Comparison of ENCODE assay signal across 8 cellular contexts in genomic region chr2:186588940-186589732, GRCh38. TPM values are rescaled to one million over a fixed set of nuclear protein-coding genes. Genes with fewer than 3 reads are reported as not detected.
DNase-seq lines count a peak whose midpoint lies in the region; ATAC-seq, FAIRE-seq and TF ChIP-seq lines count a peak whose summit lies in the region.

No MANE protein-coding gene starts in this region.

- H3K27me3 ChIP-seq in GM23248 (replicated peaks; ENCODE audit: insufficient read depth) = no peaks in the 10 kb centered on the region
- peaks cover 5% of the 10 kb centered on the region; the same call in 1 of the 2 replicates for H3K27me3 ChIP-seq in iPS-20b (ENCODE audit: insufficient read depth, low read length)

- no peaks in the 10 kb centered on the region for H4K20me1 ChIP-seq in GM23248 (ENCODE audit: insufficient read depth)

- in situ Hi-C loops in GM23248 (cut with MboI) = no loop called here

- H3K4me3 Mint-ChIP-seq in activated T-helper 17 cell treated with anti-CD3 and anti-CD28 coated beads, Interleukin-2, amount 50 U/mL, for 72 hours = peak overlapping the region; percentile 86
- peak overlapping the region; percentile 77 to 89 for H3K4me3 Mint-ChIP-seq in stimulated activated naive CD8-positive, alpha-beta T cell treated with anti-CD3 and anti-CD28 coated beads, Interleukin-15, amount 100 ng/mL, for 72 hours

- DNase-seq in A549 (ENCODE audit: low read depth in 1 of 2, low spot score in 1 of 2) = no peak
- DNase-seq in GM23248 = peak; percentile 39
- peak in 1 of 2 donors; percentile 5 for DNase-seq in stimulated activated naive CD8-positive, alpha-beta T cell treated with anti-CD3 and anti-CD28 coated beads, Interleukin-15, amount 100 ng/mL, for 72 hours
- DNase-seq in NCI-H510A (lab: John Stamatoyannopoulos, UW) = no peak
- DNase-seq in nucleus accumbens (lab: John Stamatoyannopoulos, UW) = no peak

- H3K27ac Mint-ChIP-seq in activated T-helper 17 cell treated with anti-CD3 and anti-CD28 coated beads, Interleukin-2, amount 50 U/mL, for 72 hours = peak overlapping the region; percentile 83
- H3K27ac Mint-ChIP-seq in stimulated activated naive CD8-positive, alpha-beta T cell treated with anti-CD3 and anti-CD28 coated beads, Interleukin-15, amount 100 ng/mL, for 72 hours = peak overlapping the region; percentile 84 to 94

- 0 out of 2 replicates have a peak, but pooled peaks cover 3% of the 10 kb centered on the region for H3F3A ChIP-seq in GM23248 (ENCODE audit: insufficient read depth)

- no peak for TF ChIP-seq POLR2A in A549 (IDR thresholded peaks at IDR 0.05; ENCODE audit: low read length)

- peak overlapping the region; percentile 85 for H3K9ac ChIP-seq in GM23248
- H3K9ac ChIP-seq in iPS-20b (ENCODE audit: low read depth, low read length) = peak overlapping the region; percentile 92

- H3K27ac ChIP-seq in A549 = peak overlapping the region; percentile 97
- peak overlapping the region; percentile 78 for H3K27ac ChIP-seq in GM23248
- no peak overlapping the region for H3K27ac ChIP-seq in iPS-20b (ENCODE audit: low read length)

- no peaks in the 10 kb centered on the region for H3K36me3 ChIP-seq in GM23248 (ENCODE audit: low read depth)
- no peaks in the 10 kb centered on the region for H3K36me3 ChIP-seq in iPS-20b (ENCODE audit: insufficient read depth, low read depth, low read length)

- peak overlapping the region; percentile 95 for H3K4me3 ChIP-seq in A549
- H3K4me3 ChIP-seq in GM23248 = peak overlapping the region; percentile 92
- H3K4me3 ChIP-seq in iPS-20b (ENCODE audit: low read length) = peak overlapping the region; percentile 97

- TF ChIP-seq EP300 in A549 (IDR thresholded peaks at IDR 0.05) = no peak

- TF ChIP-seq RAD21 in A549 (conservative IDR thresholded peaks at IDR 0.05 in 1 of 2, IDR thresholded peaks at IDR 0.05 in 1 of 2) = no peak

- H3K9me3 ChIP-seq in A549 = no peaks in the 10 kb centered on the region
- H3K9me3 ChIP-seq in GM23248 (ENCODE audit: low read depth) = no peaks in the 10 kb centered on the region
- no peaks in the 10 kb centered on the region for H3K9me3 ChIP-seq in iPS-20b (ENCODE audit: insufficient read depth, low read depth, low read length)

- peaks cover 6% of the 10 kb centered on the region for H3K4me1 Mint-ChIP-seq in activated T-helper 17 cell treated with anti-CD3 and anti-CD28 coated beads, Interleukin-2, amount 50 U/mL, for 72 hours
- peaks cover 18% of the 10 kb centered on the region for H3K4me1 Mint-ChIP-seq in stimulated activated naive CD8-positive, alpha-beta T cell treated with anti-CD3 and anti-CD28 coated beads, Interleukin-15, amount 100 ng/mL, for 72 hours

- no peak for TF ChIP-seq CTCF in A549 (IDR thresholded peaks at IDR 0.05)

- CTCF ChIA-PET in A549 (lab: Yijun Ruan, JAX) = interaction anchor here (0.8 to 2.7 kb wide), 12 partner anchors 10 to 85 kb away, joined by 3 to 14 read pairs (median 5); no protein-coding TSS in a partner anchor

- no peak for ATAC-seq in A549
- no peak for ATAC-seq in activated T-helper 17 cell treated with anti-CD3 and anti-CD28 coated beads, Interleukin-2, amount 50 U/mL, for 72 hours (replicated peaks)
- no peak for ATAC-seq in stimulated activated naive CD8-positive, alpha-beta T cell treated with anti-CD3 and anti-CD28 coated beads, Interleukin-15, amount 100 ng/mL, for 72 hours
- no peak for ATAC-seq in GM19463 (IDR thresholded peaks at IDR 0.05; ENCODE audit: unreplicated experiment)

- FAIRE-seq in A549 (lab: Jason Lieb, UNC) = no peak

- H3K27me3 Mint-ChIP-seq in activated T-helper 17 cell treated with anti-CD3 and anti-CD28 coated beads, Interleukin-2, amount 50 U/mL, for 72 hours = peaks cover 4% of the 10 kb centered on the region
- H3K27me3 Mint-ChIP-seq in stimulated activated naive CD8-positive, alpha-beta T cell treated with anti-CD3 and anti-CD28 coated beads, Interleukin-15, amount 100 ng/mL, for 72 hours = no peaks in the 10 kb centered on the region

- H3K4me2 ChIP-seq in A549 (peak overlapping the region; percentile 86), GM23248 (ENCODE audit: unreplicated experiment) (peak overlapping the region; percentile 98)

- H3K79me2 ChIP-seq in GM23248 (ENCODE audit: insufficient read depth) = peaks cover 52% of the 10 kb centered on the region

- no peaks in the 10 kb centered on the region for H3K36me3 Mint-ChIP-seq in activated T-helper 17 cell treated with anti-CD3 and anti-CD28 coated beads, Interleukin-2, amount 50 U/mL, for 72 hours (ENCODE audit: low read depth)

- H3K9me2 ChIP-seq in GM23248 (ENCODE audit: insufficient read depth) = no peaks in the 10 kb centered on the region

- no peaks in the 10 kb centered on the region for H3K9me3 Mint-ChIP-seq in activated T-helper 17 cell treated with anti-CD3 and anti-CD28 coated beads, Interleukin-2, amount 50 U/mL, for 72 hours
- H3K9me3 Mint-ChIP-seq in stimulated activated naive CD8-positive, alpha-beta T cell treated with anti-CD3 and anti-CD28 coated beads, Interleukin-15, amount 100 ng/mL, for 72 hours = no peaks in the 10 kb centered on the region

- H2AFZ ChIP-seq in GM23248 = peak overlapping the region; percentile 99

- H3K4me1 ChIP-seq in A549 (peaks cover 33% of the 10 kb centered on the region), GM23248 (ENCODE audit: insufficient read depth) (peaks cover 22% of the 10 kb centered on the region), iPS-20b (ENCODE audit: insufficient read depth, low read length) (peaks cover 20% of the 10 kb centered on the region; the same call in 1 of the 2 replicates)

- WGBS in A549 (ENCODE audit: missing lambda C conversion rate) = 13% methylated on average over 22 of the region's 22 CpGs
- 10 to 13% methylated on average over 22 of the region's 22 CpGs for WGBS in GM23248 (ENCODE audit: low coverage in 1 of 2, low lambda C conversion rate in 2 of 2, missing lambda C conversion rate in 2 of 2), 2 experiments

- POLR2A ChIA-PET in A549 (lab: Yijun Ruan, JAX) = interaction anchor here (0.6 to 2.2 kb wide), 24 partner anchors 10 to 103 kb away, joined by 3 to 41 read pairs (median 6); partner anchors contain the start of gene ZC3H15

TF ChIP-seq in A549, 52 proteins besides CTCF, POLR2A, EP300 and RAD21:
- TF ChIP-seq POLR2AphosphoS2 (conservative IDR thresholded peaks at IDR 0.05; ENCODE audit: low read length) = no peak
- TF ChIP-seq HEYL (CRISPR knock-in tag; IDR thresholded peaks at IDR 0.05) = no peak
- no peak for TF ChIP-seq MAZ (IDR thresholded peaks at IDR 0.05; ENCODE audit: borderline replicate concordance, low read depth, low read length)
- no peak for TF ChIP-seq NPAS2 (CRISPR knock-in tag; IDR thresholded peaks at IDR 0.05; ENCODE audit: borderline replicate concordance)
- 0 out of 2 replicates have a peak, but pooled peaks have one; percentile 15 for TF ChIP-seq HOXB5 (CRISPR knock-in tag; IDR thresholded peaks at IDR 0.05)
- no peak for TF ChIP-seq HOXA7 (CRISPR knock-in tag; IDR thresholded peaks at IDR 0.05)
- TF ChIP-seq CBX2 (IDR thresholded peaks at IDR 0.05; ENCODE audit: borderline replicate concordance, low read depth) = no peak
- TF ChIP-seq HOXB13 (CRISPR knock-in tag; IDR thresholded peaks at IDR 0.05; ENCODE audit: low read depth) = no peak
- TF ChIP-seq JUNB (IDR thresholded peaks at IDR 0.05) = no peak
- 0 out of 2 replicates have a peak, but pooled peaks have one; percentile 59 for TF ChIP-seq TFCP2L1 (CRISPR knock-in tag; IDR thresholded peaks at IDR 0.05)

RNA-seq across cellular contexts. Expression of gene ITGAV, which starts 0.7 kb away (rescaled TPM):
- 148 and 159 TPM in 2 replicates for polyA plus RNA-seq in A549 (2011; rRNA removed)
- 22.5 and 22.6 TPM in 2 replicates for polyA plus RNA-seq in A549 (2012; cell fraction: cytosol; rRNA removed)
- polyA plus RNA-seq in A549 (2012; cell fraction: nucleus; rRNA removed) = 26.9 and 34.1 TPM in 2 replicates
- 87.6 to 101 TPM (median 93.3 TPM) in 3 replicates for polyA plus RNA-seq in A549 (2017; fragmentation: RNase III; extraction: RNeasy Plus Mini Kit Qiagen cat#74134 plus additional on column Dnase treatment)
- polyA minus RNA-seq in A549 (2011; rRNA and poly(A)+ RNA removed) = 159 and 161 TPM in 2 replicates
- total RNA-seq in GM23248 (2014; rRNA removed; shearing (Covaris generic)) = 233 and 250 TPM in 2 replicates
- polyA plus RNA-seq in GM23248 (2016; fragmentation: Nextera tagmentation; extraction: Ambion mirVana) = 56.8 and 61.9 TPM in 2 replicates
- total RNA-seq in activated T-helper 17 cell treated with anti-CD3 and anti-CD28 coated beads, Interleukin-2, amount 50 U/mL, for 72 hours = 10 to 100 TPM; 10.0 to 12.1 TPM

Comparison
In these comparisons a context has a peak if more than half of its experiments do, and no peak if none do; other contexts are left out.
1. RNA of gene ITGAV, which starts 0.7 kb away (total RNA-seq): 233 to 250 TPM in GM23248; 10.0 to 12.1 TPM in activated T-helper 17 cell treated with anti-CD3 and anti-CD28 coated beads, Interleukin-2, amount 50 U/mL, for 72 hours; every median in the first group is over 10 times any median in the second.
2. Peak in every context shown above with its lines, with median percentiles within 50 percentile points of each other: H3K4me3 ChIP-seq.